Comparison of ENCODE assay signal across 8 cellular contexts in the genomic region with DNA sequence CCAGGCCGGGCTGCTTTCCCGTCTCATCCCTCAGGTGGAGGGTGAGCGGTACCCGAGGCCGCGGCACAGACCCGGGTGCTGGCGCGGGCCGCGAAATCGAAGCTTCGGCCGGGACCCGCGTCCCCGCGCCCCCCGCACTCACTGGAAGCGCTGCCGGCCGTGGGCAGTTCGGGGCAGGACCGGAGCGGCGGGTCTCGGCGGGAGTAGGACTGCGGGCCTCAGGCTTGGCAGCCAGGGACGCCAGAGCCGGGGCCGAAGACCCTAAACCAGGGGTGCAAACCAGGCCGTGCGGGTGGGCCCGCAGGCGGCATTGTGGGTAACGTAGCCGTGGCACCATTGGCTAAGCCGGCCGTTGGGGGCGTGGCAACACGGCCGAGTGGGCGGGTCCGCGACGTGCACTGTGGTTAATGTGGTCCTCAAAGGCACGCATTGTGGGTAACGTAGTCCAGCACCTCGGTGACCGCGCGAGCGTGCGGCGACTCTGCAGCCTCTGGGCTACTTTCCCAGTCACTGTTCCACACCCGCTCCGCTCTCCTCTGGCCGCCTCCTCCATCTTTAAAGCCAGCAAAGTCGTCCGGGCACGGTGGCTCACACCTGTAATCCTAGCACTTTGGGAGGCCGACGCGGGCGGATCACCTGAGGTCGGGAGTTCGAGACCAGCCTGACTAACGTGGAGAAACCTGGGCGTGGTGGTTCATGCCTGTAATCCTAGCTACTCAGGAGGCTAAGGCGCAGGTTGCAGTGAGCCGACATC. TPM values are rescaled to one million over a fixed set of nuclear protein-coding genes. Genes with fewer than 3 reads are reported as not detected.
A peak's percentile ranks its signal among the peaks of the same experiment; 100 is the strongest.
DNase-seq lines count a peak whose midpoint lies in the region; TF ChIP-seq lines count a peak whose summit lies in the region.

Gene ZNF500 (minus strand): TSS at position 288 of the 754 bp plus-strand sequence. CDS start 1,184 bp downstream, outside the sequence.

- DNase-seq in GM04503 (ENCODE audit: low read depth) (peak; percentile 76), HFF-Myc (ENCODE audit: extremely low read depth, low read depth) (peak; percentile 96), MV-4-11 (lab: John Stamatoyannopoulos, UW) (peak; percentile 94), SJSA1 (ENCODE audit: low read depth in 1 of 2, low spot score in 2 of 2) (peak; percentile 86 to 98), foreskin melanocyte (peak; percentile 94), stromal cell of bone marrow (ENCODE audit: low read depth) (peak; percentile 91)
- peak; percentile 91 to 97 (median 93) for DNase-seq in activated naive CD4-positive, alpha-beta T cell (lab: John Stamatoyannopoulos, UW)

- no peak for TF ChIP-seq CTCF in HFF-Myc (IDR thresholded peaks at IDR 0.05; ENCODE audit: low read depth, low read length, missing control alignments)

- H3K27me3 ChIP-seq in SJSA1 (replicated peaks) (no peaks in the 10 kb centered on the region), neuron (ENCODE audit: insufficient read depth, low read length) (no peaks in the 10 kb centered on the region)

- H3K4me3 ChIP-seq in HFF-Myc (replicated peaks; ENCODE audit: low read depth, low read length) (peak within 1 kb of the TSS; percentile 94), SJSA1 (peak within 1 kb of the TSS; percentile 96), neuron (ENCODE audit: low read length) (peak within 1 kb of the TSS; percentile 73)

- peak within 1 kb of the TSS; percentile 75 for H3K27ac ChIP-seq in SJSA1

- peak within 1 kb of the TSS; percentile 73 for H2AFZ ChIP-seq in neuron (ENCODE audit: low read depth, low read length)

- H3K36me3 ChIP-seq in SJSA1 (peaks cover 43% of the 10 kb centered on the region), neuron (ENCODE audit: insufficient read depth, low read length) (peaks cover 23% of the 10 kb centered on the region)

- H3K4me1 ChIP-seq in SJSA1 (replicated peaks) (peaks cover 19% of the 10 kb centered on the region), neuron (ENCODE audit: insufficient read depth, low read length) (peaks cover 14% of the 10 kb centered on the region)

- 0 out of 2 replicates have a peak, but pooled peaks cover 4% of the 10 kb centered on the region for H3K9me3 ChIP-seq in SJSA1 (replicated peaks)
- no peaks in the 10 kb centered on the region for H3K9me3 ChIP-seq in neuron (ENCODE audit: low read length)

RNA-seq across cellular contexts. Expression of gene ZNF500, which starts in this region (rescaled TPM):
- total RNA-seq in SJSA1 (2014; rRNA removed; shearing (Covaris generic)), result 8.8 and 15.1 TPM in 2 replicates

Comparison
In these comparisons a context has a peak if more than half of its experiments do, and no peak if none do; other contexts are left out.
1. Peak in every context shown above with its lines: DNase-seq, H3K4me3 ChIP-seq and H3K27ac ChIP-seq.